10 cellular contexts compared by ENCODE assay signal in genomic region chr20:36463212-36464061, GRCh38.
A peak's percentile ranks its signal among the peaks of the same experiment; 100 is the strongest.
DNase-seq lines count a peak whose midpoint lies in the region; ATAC-seq, FAIRE-seq and TF ChIP-seq lines count a peak whose summit lies in the region.
"Had no signal": no experiment of that assay in that cellular context is flagged by ENCODE, and none has a peak within 500 bp of the region (broad histone marks: within the 10 kb centered on the region; RNA-seq: fewer than 3 reads in every experiment).

No MANE protein-coding gene starts in this region.

- POLR2A ChIA-PET in GM12878 (lab: Charles Lee) = interaction anchor here (0.6 to 2.2 kb wide), 8 partner anchors 9 to 138 kb away, joined by 3 to 14 read pairs (median 4); no protein-coding TSS in a partner anchor

- no peak for TF ChIP-seq RAD21 in GM12878 (IDR thresholded peaks at IDR 0.05; ENCODE audit: insufficient read depth, low read depth, low read length)

- no peaks in the 10 kb centered on the region for H3K9me3 Mint-ChIP-seq in activated T-cell treated with anti-CD3 and anti-CD28 coated beads, Interleukin-2, amount 50 U/mL, for 72 hours

- H3K4me3 ChIP-seq in GM12878 (peak overlapping the region; percentile 98), lower lobe of right lung (peak overlapping the region; percentile 83), transverse colon (peak overlapping the region; percentile 56 to 89 (median 74))

- H3K36me3 ChIP-seq in GM12878 (ENCODE audit: control insufficient read depth in 2 of 2, insufficient read depth in 2 of 2, low read length in 1 of 2) (peaks cover 0 to 2% of the 10 kb centered on the region in 2 experiments; a peak in 1 of 4 replicates), lower lobe of right lung (peaks cover 3% of the 10 kb centered on the region), transverse colon (no peaks in the 10 kb centered on the region)

- no peak for ATAC-seq in activated T-cell treated with anti-CD3 and anti-CD28 coated beads, Interleukin-2, amount 50 U/mL, for 72 hours (replicated peaks in 1 of 2)
- ATAC-seq in GM12878 = no peak
- ATAC-seq in lower lobe of right lung = no peak
- ATAC-seq in HG03439 (IDR thresholded peaks at IDR 0.05; ENCODE audit: unreplicated experiment) = no peak
- ATAC-seq in HG03469 (IDR thresholded peaks at IDR 0.05; ENCODE audit: unreplicated experiment) = no peak

- no peak for FAIRE-seq in GM12878 (lab: Jason Lieb, UNC)
- FAIRE-seq: G401.6 had no signal

- H3K27me3 ChIP-seq in GM12878 (replicated peaks in 1 of 2; ENCODE audit: control insufficient read depth in 2 of 2, insufficient read depth in 2 of 2, low read length in 1 of 2) (no peaks in the 10 kb centered on the region), lower lobe of right lung (ENCODE audit: low read depth) (no peaks in the 10 kb centered on the region), transverse colon (no peaks in the 10 kb centered on the region)

- intact Hi-C loops in GM12878 (cut with micrococcal nuclease; ENCODE audit: unreplicated experiment) = loop anchor here (5.0 to 10.0 kb wide), 4 partner anchors 111 to 381 kb away; partner anchors contain the start of gene TGIF2
- intact Hi-C loops in lower lobe of right lung (cut with DNase I) = no loop called here
- intact Hi-C loops in transverse colon (cut with DNase I; ENCODE audit: low total_unique reads) = loop anchor here (5.0 kb wide), 1 partner anchor 79 kb away; the partner anchor contains the start of gene MYL9

- H3K27me3 Mint-ChIP-seq in activated T-cell treated with anti-CD3 and anti-CD28 coated beads, Interleukin-2, amount 50 U/mL, for 72 hours (ENCODE audit: low read depth) = no peaks in the 10 kb centered on the region

- H3K27ac Mint-ChIP-seq in activated T-cell treated with anti-CD3 and anti-CD28 coated beads, Interleukin-2, amount 50 U/mL, for 72 hours = peak overlapping the region; percentile 18

- peaks cover 74% of the 10 kb centered on the region for H3K4me1 Mint-ChIP-seq in activated T-cell treated with anti-CD3 and anti-CD28 coated beads, Interleukin-2, amount 50 U/mL, for 72 hours (ENCODE audit: low read depth)

- peak overlapping the region; percentile 94 for H3K9ac ChIP-seq in GM12878 (ENCODE audit: control insufficient read depth, insufficient read depth, low read length)

- TF ChIP-seq EP300 in GM12878 (IDR thresholded peaks at IDR 0.05; ENCODE audit: borderline replicate concordance in 1 of 2, control insufficient read depth in 1 of 2, low read depth in 2 of 2, low read length in 2 of 2) (no peak), transverse colon (IDR thresholded peaks at IDR 0.05; ENCODE audit: low read depth) (no peak)

- SMC1A ChIA-PET in GM12878 (lab: Charles Lee; ENCODE audit: uncharacterized antibody, unreplicated experiment) = interaction anchor here (0.8 to 3.4 kb wide), 9 partner anchors 10 to 142 kb away, joined by 3 to 21 read pairs (median 4); partner anchors contain the start of gene RAB5IF

- H3K4me3 Mint-ChIP-seq in activated T-cell treated with anti-CD3 and anti-CD28 coated beads, Interleukin-2, amount 50 U/mL, for 72 hours = peak overlapping the region; percentile 97 to 98

- CTCF ChIA-PET in GM12878 (lab: Yijun Ruan, JAX) = interaction anchor here (1.0 to 2.0 kb wide), 5 partner anchors 9 to 345 kb away, joined by 3 to 11 read pairs (median 3); no protein-coding TSS in a partner anchor

- H3K79me2 ChIP-seq in GM12878 (ENCODE audit: control insufficient read depth, insufficient read depth, low read length) = peaks cover 61% of the 10 kb centered on the region

- no peaks in the 10 kb centered on the region for H4K20me1 ChIP-seq in GM12878 (ENCODE audit: control insufficient read depth, insufficient read depth)

- H2AFZ ChIP-seq in GM12878 (ENCODE audit: control insufficient read depth, low read depth, low read length) = no peak overlapping the region

- RAD21 ChIA-PET in GM12878 (lab: Charles Lee; ENCODE audit: unreplicated experiment) = interaction anchor here (1.3 to 4.0 kb wide), 6 partner anchors 24 to 292 kb away, joined by 3 to 24 read pairs (median 5); no protein-coding TSS in a partner anchor

- TF ChIP-seq CTCF in GM12878 (IDR thresholded peaks at IDR 0.05 in 2 of 3, conservative IDR thresholded peaks at IDR 0.05 in 1 of 3; ENCODE audit: control insufficient read depth in 2 of 3, extremely low read depth in 1 of 3, insufficient read depth in 1 of 3, low read depth in 3 of 3, low read length in 3 of 3) (no peak), lower lobe of right lung (IDR thresholded peaks at IDR 0.05) (no peak), transverse colon (IDR thresholded peaks at IDR 0.05) (no peak)

- TSS peak; percentile 67 for BruUV-seq in GM12878 (replicated peaks; lab: Mats Ljungman, UMichigan)

- no peaks in the 10 kb centered on the region for H3K9me3 ChIP-seq in GM12878 (replicated peaks; ENCODE audit: control insufficient read depth, insufficient read depth, low read length)
- no peaks in the 10 kb centered on the region for H3K9me3 ChIP-seq in lower lobe of right lung
- no peaks in the 10 kb centered on the region for H3K9me3 ChIP-seq in transverse colon

- DNase-seq in activated T-cell treated with anti-CD3 and anti-CD28 coated beads, Interleukin-2, amount 50 U/mL, for 72 hours = no peak
- DNase-seq in activated T-cell treated with anti-CD3 and anti-CD28 coated beads for 4 hours (no peak), GM12878 (ENCODE audit: low read depth, low spot score) (no peak), lower lobe of right lung (no peak), transverse colon (no peak), cerebellum (ENCODE audit: low spot score) (no peak)
- DNase-seq: NCI-H2171 treated with DMSO at 0.1 percent for 48 hours had no signal

- peak overlapping the region; percentile 71 for H3K27ac ChIP-seq in GM12878 (ENCODE audit: control insufficient read depth, insufficient read depth)
- peak overlapping the region; percentile 90 for H3K27ac ChIP-seq in lower lobe of right lung
- H3K27ac ChIP-seq in transverse colon = peak overlapping the region; percentile 93 to 94 (median 93)

- in situ Hi-C loops in GM12878 (cut with MboI) (no loop called here), transverse colon (cut with MboI; ENCODE audit: low pct_ligation_motif_present in 1 of 4, low pct_unique_long_range_greater_than_20kb in 1 of 4, low sequenced_read_pairs in 3 of 4) (no loop called here)

- TF ChIP-seq POLR2A in GM12878 (IDR thresholded peaks at IDR 0.05; ENCODE audit: low read depth, low read length) (no peak), transverse colon (IDR thresholded peaks at IDR 0.05) (no peak)

- peaks cover 0 to 6% of the 10 kb centered on the region in 2 donors for H3K36me3 Mint-ChIP-seq in activated T-cell treated with anti-CD3 and anti-CD28 coated beads, Interleukin-2, amount 50 U/mL, for 72 hours (ENCODE audit: insufficient read depth in 2 of 2)

- 51% methylated on average over 10 of the region's 10 CpGs for WGBS in GM12878 (ENCODE audit: insufficient coverage, insufficient replicate concordance, low lambda C conversion rate, missing lambda C conversion rate)
- 31 to 37% methylated on average over 4 to 10 of the region's 10 CpGs for WGBS in transverse colon (ENCODE audit: low coverage in 1 of 2), 2 donors

- H3K4me1 ChIP-seq in GM12878 (ENCODE audit: control insufficient read depth, insufficient read depth, low read length) (peaks cover 56% of the 10 kb centered on the region), lower lobe of right lung (peaks cover 64% of the 10 kb centered on the region), transverse colon (peaks cover 37 to 72% (median 68%) of the 10 kb centered on the region in 4 donors)

- H3K4me2 ChIP-seq in GM12878 (ENCODE audit: control insufficient read depth, insufficient read depth) = peak overlapping the region; percentile 98

TF ChIP-seq in GM12878, 131 proteins besides CTCF, POLR2A, EP300 and RAD21:
- TF ChIP-seq TAF1 (IDR thresholded peaks at IDR 0.05; ENCODE audit: borderline replicate concordance, low read depth, low read length) (no peak), MLLT1 (IDR thresholded peaks at IDR 0.05) (peak; percentile 23; the same call in 1 of the 2 replicates), GABPA (IDR thresholded peaks at IDR 0.05; ENCODE audit: low read depth) (no peak), NKRF (conservative IDR thresholded peaks at IDR 0.05) (0 out of 2 replicates have a peak, but pooled peaks have one; percentile 31), CHD2 (IDR thresholded peaks at IDR 0.05; ENCODE audit: borderline replicate concordance, low read depth, low read length) (peak; percentile 13; the same call in 1 of the 2 replicates), CHD4 (IDR thresholded peaks at IDR 0.05) (no peak)
